In genomic region chr17:20646661-20647060, GRCh38 we compare ENCODE assay signal across 8 cellular contexts.
DNase-seq lines count a peak whose midpoint lies in the region; TF ChIP-seq lines count a peak whose summit lies in the region.
"Not testable (repeated sequence)": the region's sequence is repeated elsewhere in the genome, so short reads cannot be mapped to it uniquely, and the experiment has no call there.

No MANE protein-coding gene starts in this region.

- not testable (repeated sequence) for H3F3A ChIP-seq in neural progenitor cell (ENCODE audit: low read depth)

- H3K27me3 ChIP-seq in A673 (replicated peaks; ENCODE audit: insufficient read depth, low read depth, low read length, poor library complexity); MG63; OCI-LY3 (ENCODE audit: low read depth, low read length); colonic mucosa; hepatocyte; neural progenitor cell: not testable (repeated sequence)

- H3K79me2 ChIP-seq in OCI-LY3 (ENCODE audit: low read length); hepatocyte; neural progenitor cell (ENCODE audit: low read depth): not testable (repeated sequence)

- not testable (repeated sequence) for H3K27ac Mint-ChIP-seq in activated CD4-positive, alpha-beta memory T cell treated with anti-CD3 and anti-CD28 coated beads for 36 hours; neural progenitor cell

- H3K4me3 Mint-ChIP-seq in activated CD4-positive, alpha-beta memory T cell treated with anti-CD3 and anti-CD28 coated beads for 36 hours; neural progenitor cell: not testable (repeated sequence)

- not testable (repeated sequence) for H3K4me1 ChIP-seq in A673 (ENCODE audit: insufficient read depth, low read length, poor library complexity, severe bottlenecking); OCI-LY3 (ENCODE audit: low read length); colonic mucosa; hepatocyte (ENCODE audit: insufficient read depth); neural progenitor cell

- intact Hi-C loops in A673 (cut with micrococcal nuclease; ENCODE audit: unreplicated experiment); activated CD4-positive, alpha-beta memory T cell treated with anti-CD3 and anti-CD28 coated beads for 36 hours (cut with micrococcal nuclease); colonic mucosa (cut with DNase I): not testable (repeated sequence)

- H2AFZ ChIP-seq in OCI-LY3 (ENCODE audit: low read depth, low read length); hepatocyte: not testable (repeated sequence)
- peak overlapping the region; percentile 14 for H2AFZ ChIP-seq in neural progenitor cell (replicated peaks)

- DNase-seq in A673 (ENCODE audit: low spot score) (peak; percentile 13), MG63 (peak; percentile 38), hepatocyte (ENCODE audit: low spot score) (peak; percentile 29), neural progenitor cell (ENCODE audit: low spot score) (peak; percentile 62)
- DNase-seq in activated CD4-positive, alpha-beta memory T cell treated with anti-CD3 and anti-CD28 coated beads for 36 hours = peak; percentile 43
- not testable (repeated sequence) for DNase-seq in colonic mucosa

- POLR2A ChIA-PET in A673 (lab: Charles Lee; ENCODE audit: low non-redundant PET); activated CD4-positive, alpha-beta memory T cell treated with anti-CD3 and anti-CD28 coated beads for 36 hours (lab: Charles Lee): not testable (repeated sequence)

- WGBS in hepatocyte (ENCODE audit: low lambda C conversion rate, missing lambda C conversion rate) = 30% methylated on average over 9 of the region's 9 CpGs

- not testable (repeated sequence) for H3K9me3 Mint-ChIP-seq in activated CD4-positive, alpha-beta memory T cell treated with anti-CD3 and anti-CD28 coated beads for 36 hours; neural progenitor cell

- H3K4me1 Mint-ChIP-seq in activated CD4-positive, alpha-beta memory T cell treated with anti-CD3 and anti-CD28 coated beads for 36 hours (ENCODE audit: low read depth); neural progenitor cell: not testable (repeated sequence)

- H4K20me1 ChIP-seq in OCI-LY3 (ENCODE audit: insufficient read depth, low read length); hepatocyte (ENCODE audit: insufficient read depth, poor library complexity, severe bottlenecking); neural progenitor cell (ENCODE audit: low read depth): not testable (repeated sequence)

- not testable (repeated sequence) for H3K4me3 ChIP-seq in A673 (ENCODE audit: low read depth, low read length, poor library complexity, severe bottlenecking); MG63; OCI-LY3 (ENCODE audit: low read length); colonic mucosa; hepatocyte; neural progenitor cell

- not testable (repeated sequence) for BruUV-seq in A673 (replicated peaks; lab: Mats Ljungman, UMichigan)

- CTCF ChIA-PET in A673 (lab: Charles Lee); activated CD4-positive, alpha-beta memory T cell treated with anti-CD3 and anti-CD28 coated beads for 36 hours (lab: Charles Lee): not testable (repeated sequence)

- H3K9me3 ChIP-seq in A673 (ENCODE audit: low read depth, low read length, poor library complexity, severe bottlenecking); MG63; OCI-LY3 (ENCODE audit: insufficient read depth, low read length); colonic mucosa; hepatocyte (ENCODE audit: low read depth); neural progenitor cell (ENCODE audit: low read depth): not testable (repeated sequence)

- H3K27me3 Mint-ChIP-seq in activated CD4-positive, alpha-beta memory T cell treated with anti-CD3 and anti-CD28 coated beads for 36 hours; neural progenitor cell (ENCODE audit: insufficient read depth, low read depth): not testable (repeated sequence)

- H3K4me2 ChIP-seq in OCI-LY3 (ENCODE audit: low read length); hepatocyte; neural progenitor cell: not testable (repeated sequence)

- not testable (repeated sequence) for H3K36me3 ChIP-seq in A673 (ENCODE audit: insufficient read depth, low read length, poor library complexity, severe bottlenecking); MG63; OCI-LY3 (replicated peaks; ENCODE audit: low read depth, low read length); colonic mucosa; hepatocyte (replicated peaks; ENCODE audit: insufficient read depth, low read depth); neural progenitor cell

- H3K9me2 ChIP-seq in hepatocyte (replicated peaks; ENCODE audit: insufficient read depth) = not testable (repeated sequence)

- not testable (repeated sequence) for H3K36me3 Mint-ChIP-seq in activated CD4-positive, alpha-beta memory T cell treated with anti-CD3 and anti-CD28 coated beads for 36 hours; neural progenitor cell

- peak; percentile 59 for TF ChIP-seq CTCF in A673 (conservative IDR thresholded peaks at IDR 0.05; ENCODE audit: low read depth, low read length)
- TF ChIP-seq CTCF in GM12873 (IDR thresholded peaks at IDR 0.05; ENCODE audit: insufficient read depth, low read depth, low read length, missing control alignments) = peak; percentile 60
- peak; percentile 13; the same call in 1 of the 2 replicates for TF ChIP-seq CTCF in OCI-LY3 (IDR thresholded peaks at IDR 0.05; ENCODE audit: low read depth, low read length)
- TF ChIP-seq CTCF in colonic mucosa (IDR thresholded peaks at IDR 0.05) = peak; percentile 36
- peak; percentile 54 for TF ChIP-seq CTCF in hepatocyte (IDR thresholded peaks at IDR 0.05; ENCODE audit: poor library complexity)
- TF ChIP-seq CTCF in neural progenitor cell (IDR thresholded peaks at IDR 0.05) = peak; percentile 82

- H3K9ac ChIP-seq in OCI-LY3 (ENCODE audit: low read length); colonic mucosa (ENCODE audit: low read depth in 2 of 2, low read length in 2 of 2); neural progenitor cell: not testable (repeated sequence)

- H3K27ac ChIP-seq in A673 (ENCODE audit: low read depth, low read length, poor library complexity, severe bottlenecking); OCI-LY3 (ENCODE audit: low read length); colonic mucosa; hepatocyte; neural progenitor cell: not testable (repeated sequence)

Comparison
In these comparisons a context has a peak if more than half of its experiments do, and no peak if none do; other contexts are left out.
1. CTCF ChIP-seq: peak in every context shown above with its lines; median percentile 82 in neural progenitor cell; 60 in GM12873; 59 in A673; 54 in hepatocyte; 36 in colonic mucosa; 13 in OCI-LY3.